ENCODE assay signal across 15 cellular contexts in the genomic region with DNA sequence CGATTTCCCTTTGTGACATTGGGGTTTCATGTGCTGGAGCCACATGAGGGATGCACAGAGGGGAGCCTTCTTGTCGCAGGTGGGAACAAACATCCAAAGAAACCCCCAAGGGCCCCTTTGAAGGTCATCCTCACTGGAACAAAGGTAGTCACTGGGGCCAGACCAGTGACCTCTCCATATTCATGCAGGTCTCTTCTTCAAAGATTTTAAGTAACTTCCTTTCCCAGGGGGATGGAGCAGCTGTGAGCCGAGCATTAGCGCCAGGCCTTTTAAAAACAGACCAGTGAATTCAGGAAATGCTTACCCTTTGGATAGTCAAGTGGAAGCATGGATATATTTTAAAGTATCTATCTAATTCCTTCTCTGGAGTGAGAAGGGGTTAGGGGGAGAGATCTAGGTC.
"Had no signal": no experiment of that assay in that cellular context is flagged by ENCODE, and none has a peak within 500 bp of the region (broad histone marks: within the 10 kb centered on the region; RNA-seq: fewer than 3 reads in every experiment).

No MANE protein-coding gene starts in this region.

- H3K27ac Mint-ChIP-seq: activated B cell treated with CpG ODN at 0.5 μM for 24 hours; activated CD4-positive, alpha-beta T cell treated with anti-CD3 and anti-CD28 coated beads, Interleukin-2, amount 10 ng/mL, durations not matched to agents 7 days and 5 days; activated T-helper 2 cell treated with anti-CD3 and anti-CD28 coated beads, Interferon-gamma antibody, Interleukin-2, Interleukin-4, amounts not matched to agents 10 μg/mL and 5 μg/mL and 100 μg/mL, durations not matched to agents 14 hours and 24 hours and 36 hours; memory B cell; T-helper 17 cell had no signal

- ATAC-seq: T-helper 17 cell had no signal

- H3K27me3 Mint-ChIP-seq: activated CD4-positive, alpha-beta T cell treated with anti-CD3 and anti-CD28 coated beads, Interleukin-2, amount 10 ng/mL, durations not matched to agents 7 days and 5 days; memory B cell had no signal

- DNase-seq: activated B cell treated with CpG ODN at 0.5 μM for 24 hours; activated CD4-positive, alpha-beta T cell treated with anti-CD3 and anti-CD28 coated beads, Interleukin-2, amount 10 ng/mL, durations not matched to agents 7 days and 5 days; activated CD8-positive, alpha-beta memory T cell treated with anti-CD3 and anti-CD28 coated beads for 24 hours; activated naive CD4-positive, alpha-beta T cell treated with anti-CD3 and anti-CD28 coated beads, Interleukin-2, amount 50 U/mL, for 16 hours; brain microvascular endothelial cell; esophagus squamous epithelium; foreskin fibroblast; left lung; pancreas; stomach; T-helper 17 cell; thyroid gland had no signal

- H3K9me3 Mint-ChIP-seq: activated B cell treated with CpG ODN at 0.5 μM for 24 hours; activated CD4-positive, alpha-beta T cell treated with anti-CD3 and anti-CD28 coated beads, Interleukin-2, amount 10 ng/mL, durations not matched to agents 7 days and 5 days; activated T-helper 2 cell treated with anti-CD3 and anti-CD28 coated beads, Interferon-gamma antibody, Interleukin-2, Interleukin-4, amounts not matched to agents 10 μg/mL and 5 μg/mL and 100 μg/mL, durations not matched to agents 14 hours and 24 hours and 36 hours; memory B cell had no signal

- H3K9me3 ChIP-seq: esophagus squamous epithelium, left lung, pancreas, stomach, thyroid gland had no signal

- H3K4me3 Mint-ChIP-seq: activated B cell treated with CpG ODN at 0.5 μM for 24 hours; activated CD4-positive, alpha-beta T cell treated with anti-CD3 and anti-CD28 coated beads, Interleukin-2, amount 10 ng/mL, durations not matched to agents 7 days and 5 days; memory B cell; T-helper 17 cell had no signal

- H3K4me3 ChIP-seq: esophagus squamous epithelium, left lung, pancreas, skin epidermis, stomach, thyroid gland had no signal

- H3K27ac ChIP-seq: brain microvascular endothelial cell, pancreas, thyroid gland had no signal

- H3K27me3 ChIP-seq: brain microvascular endothelial cell, esophagus squamous epithelium, left lung, pancreas, stomach, thyroid gland had no signal

- H3K36me3 Mint-ChIP-seq: memory B cell had no signal

- H3K4me1 Mint-ChIP-seq: activated B cell treated with CpG ODN at 0.5 μM for 24 hours, memory B cell had no signal

- H3K36me3 ChIP-seq: brain microvascular endothelial cell, esophagus squamous epithelium, left lung, pancreas, stomach, thyroid gland had no signal
